In genomic region chr15:51343466-51343865, GRCh38 we compare ENCODE assay signal across 33 cellular contexts. TPM values are rescaled to one million over a fixed set of nuclear protein-coding genes. Genes with fewer than 3 reads are reported as not detected.
"Had no signal": no experiment of that assay in that cellular context is flagged by ENCODE, and none has a peak within 500 bp of the region (broad histone marks: within the 10 kb centered on the region; RNA-seq: fewer than 3 reads in every experiment).

No MANE protein-coding gene starts in this region.

- H3K9me3 Mint-ChIP-seq: central memory CD8-positive, alpha-beta T cell; effector memory CD8-positive, alpha-beta T cell had no signal

- H3K4me3 Mint-ChIP-seq: central memory CD8-positive, alpha-beta T cell; effector memory CD8-positive, alpha-beta T cell had no signal

- H3K4me3 ChIP-seq: coronary artery, esophagus squamous epithelium, heart right ventricle, left lung, smooth muscle cell, testis, upper lobe of right lung, uterus had no signal

- H3K27ac ChIP-seq: coronary artery, esophagus squamous epithelium, left lung, lower lobe of right lung, neutrophil, parathyroid adenoma, testis, upper lobe of right lung, uterus had no signal

- H3K27me3 ChIP-seq: testis, tibial nerve, upper lobe of right lung, uterus had no signal

- H3K36me3 Mint-ChIP-seq: naive thymus-derived CD8-positive, alpha-beta T cell had no signal

- H3K4me1 ChIP-seq: parathyroid adenoma, uterus had no signal

- H3K9me3 ChIP-seq: esophagus squamous epithelium, heart right ventricle, left lung, lower lobe of right lung, neutrophil, testis, tibial nerve, upper lobe of right lung, uterus had no signal

- DNase-seq: dermis blood vessel endothelial cell; effector memory CD8-positive, alpha-beta T cell; erythroblast; esophagus squamous epithelium; foreskin melanocyte; glutamatergic neuron; heart right ventricle; hippocampal formation; left cardiac atrium; left lung; lower lobe of right lung; naive thymus-derived CD8-positive, alpha-beta T cell; stimulated activated CD4-positive, alpha-beta T cell treated with anti-CD3 and anti-CD28 coated beads, Interleukin-12 subunit alpha, Interleukin-12 subunit beta, amount 100 ng/mL, for 4 hours; stimulated activated CD4-positive, alpha-beta T cell treated with anti-CD3 and anti-CD28 coated beads, Interleukin-1b, Interleukin-23, amount 100 ng/mL, for 48 hours; stimulated activated CD4-positive, alpha-beta T cell treated with anti-CD3 and anti-CD28 coated beads, Interleukin-4, amount 100 ng/mL, for 1 hour; stimulated activated CD8-positive, alpha-beta memory T cell treated with anti-CD3 and anti-CD28 coated beads, Interleukin-4, amount 100 ng/mL, for 48 hours; stimulated activated naive CD8-positive, alpha-beta T cell treated with anti-CD3 and anti-CD28 coated beads, Interleukin-15, Interleukin-2, amounts not matched to agents 100 U/mL and 50 U/mL, for 24 hours; testis; upper lobe of right lung; uterus had no signal

- H3K27ac Mint-ChIP-seq: effector memory CD8-positive, alpha-beta T cell; naive thymus-derived CD8-positive, alpha-beta T cell; progenitor cell of endocrine pancreas had no signal

- H3K4me1 Mint-ChIP-seq: central memory CD8-positive, alpha-beta T cell; naive thymus-derived CD8-positive, alpha-beta T cell had no signal

- FAIRE-seq: endometrium, islet of Langerhans had no signal

- H3K36me3 ChIP-seq: esophagus squamous epithelium, heart right ventricle, left lung, lower lobe of right lung, neutrophil, tibial nerve, upper lobe of right lung, uterus had no signal

- ATAC-seq: effector memory CD8-positive, alpha-beta T cell; heart right ventricle; left cardiac atrium; left lung; lower lobe of right lung; naive thymus-derived CD8-positive, alpha-beta T cell; sciatic nerve; stimulated activated naive CD8-positive, alpha-beta T cell treated with anti-CD3 and anti-CD28 coated beads, Interleukin-15, Interleukin-2, amounts not matched to agents 100 U/mL and 50 U/mL, for 24 hours; upper lobe of right lung had no signal

RNA-seq across cellular contexts. Expression of gene GLDN, which starts 2.0 kb away (rescaled TPM):
- total RNA-seq: dermis blood vessel endothelial cell; kidney epithelial cell; naive thymus-derived CD8-positive, alpha-beta T cell had no signal
- polyA plus RNA-seq: naive thymus-derived CD8-positive, alpha-beta T cell had no signal

RNA-seq across cellular contexts. Expression of gene CYP19A1, which starts 5.1 kb away (rescaled TPM):
- total RNA-seq: chondrocyte; dermis blood vessel endothelial cell; kidney epithelial cell; naive thymus-derived CD8-positive, alpha-beta T cell; progenitor cell of endocrine pancreas; smooth muscle cell; uterus had no signal
- polyA plus RNA-seq: naive thymus-derived CD8-positive, alpha-beta T cell; neural cell; smooth muscle cell had no signal
